In the genomic region with DNA sequence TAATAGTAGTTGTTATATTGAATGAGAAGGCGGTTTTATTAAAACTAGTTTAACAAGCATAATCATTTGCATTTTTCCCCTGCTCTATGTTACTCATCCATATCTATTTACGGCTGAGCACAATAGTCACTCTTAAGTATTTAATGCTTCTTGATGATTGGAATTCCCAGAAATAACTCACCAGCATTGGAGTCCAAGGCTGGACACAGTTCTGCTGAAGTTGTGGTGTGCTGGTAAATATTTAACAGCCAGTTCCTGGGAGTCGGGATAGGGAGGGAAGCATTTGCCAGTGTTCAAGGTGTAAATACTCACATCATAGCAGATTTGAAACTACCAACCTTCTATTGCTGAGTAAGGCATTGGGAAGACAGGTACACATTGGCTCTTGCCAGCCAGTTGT, we compare ENCODE assay signal across 13 cellular contexts.
DNase-seq lines count a peak whose midpoint lies in the region; ATAC-seq, FAIRE-seq and TF ChIP-seq lines count a peak whose summit lies in the region.
"Had no signal": no experiment of that assay in that cellular context is flagged by ENCODE, and none has a peak within 500 bp of the region (broad histone marks: within the 10 kb centered on the region; RNA-seq: fewer than 3 reads in every experiment).

No MANE protein-coding gene starts in this region.

- no peak for TF ChIP-seq RAD21 in A549 (conservative IDR thresholded peaks at IDR 0.05 in 1 of 2, IDR thresholded peaks at IDR 0.05 in 1 of 2)

- H3K36me3 ChIP-seq in adipocyte (ENCODE audit: control insufficient read depth, insufficient read depth, low read length, severe bottlenecking), result no peaks in the 10 kb centered on the region
- no peaks in the 10 kb centered on the region for H3K36me3 ChIP-seq in kidney (ENCODE audit: control insufficient read depth in 1 of 2, insufficient read depth in 2 of 2, low read length in 2 of 2)
- H3K36me3 ChIP-seq: lower lobe of right lung, spleen had no signal

- DNase-seq in A549 (ENCODE audit: low read depth in 1 of 2, low spot score in 1 of 2) (peak; percentile 8 to 72), HK-2 (ENCODE audit: unreplicated experiment) (peak; percentile 38), adipocyte (ENCODE audit: low read depth) (no peak), kidney (no peak), AML-193 (lab: John Stamatoyannopoulos, UW) (no peak), posterior vena cava (ENCODE audit: low spot score) (no peak), NOMO-1 treated with dmso at 0.1 percent for 144 hours (lab: John Stamatoyannopoulos, UW; ENCODE audit: unreplicated experiment) (no peak)
- DNase-seq in natural killer cell treated with Interleukin-12 subunit alpha and Interleukin-12 subunit beta and Interleukin-15 and Interleukin-18, amount 100 ng/mL, for 72 hours (ENCODE audit: low spot score), result no peak
- DNase-seq: hippocampal formation, lower lobe of right lung, spleen, substantia nigra had no signal

- peak; percentile 32 to 77; a peak in 4 of 6 replicates for ATAC-seq in A549
- no peak for ATAC-seq in natural killer cell treated with Interleukin-12 subunit alpha and Interleukin-12 subunit beta and Interleukin-15 and Interleukin-18, amount 100 ng/mL, for 72 hours
- ATAC-seq: lower lobe of right lung had no signal

- intact Hi-C loops in kidney (cut with DNase I), result no loop called here
- intact Hi-C loops in posterior vena cava (cut with DNase I), result no loop called here

- no peaks in the 10 kb centered on the region for H3K36me3 Mint-ChIP-seq in natural killer cell treated with Interleukin-12 subunit alpha and Interleukin-12 subunit beta and Interleukin-15 and Interleukin-18, amount 100 ng/mL, for 72 hours

- peaks cover 31% of the 10 kb centered on the region for H3K4me1 ChIP-seq in A549
- H3K4me1 ChIP-seq in adipocyte (ENCODE audit: control insufficient read depth, insufficient read depth, low read length), result peaks cover 25% of the 10 kb centered on the region
- H3K4me1 ChIP-seq in kidney (ENCODE audit: control insufficient read depth in 1 of 2, insufficient read depth in 1 of 2, low read depth in 1 of 2, low read length in 2 of 2), result peaks cover 0 to 3% of the 10 kb centered on the region in 2 donors
- H3K4me1 ChIP-seq: lower lobe of right lung, spleen had no signal

- peak overlapping the region; percentile 7; the same call in 2 of the 3 replicates for H3K4me3 ChIP-seq in A549
- peak overlapping the region; percentile 25 for H3K4me3 ChIP-seq in adipocyte (ENCODE audit: low read length)
- no peak overlapping the region for H3K4me3 ChIP-seq in kidney (ENCODE audit: low read length in 2 of 2)
- H3K4me3 ChIP-seq: lower lobe of right lung, spleen had no signal

- FAIRE-seq in A549 (lab: Jason Lieb, UNC) (no peak), kidney (lab: Jason Lieb, UNC) (peak; percentile 95)

- WGBS in A549 (ENCODE audit: missing lambda C conversion rate), result 11% methylated on average over 3 of the region's 3 CpGs

- no peak for TF ChIP-seq EP300 in A549 (IDR thresholded peaks at IDR 0.05)

- no peak overlapping the region for H3K27ac Mint-ChIP-seq in natural killer cell treated with Interleukin-12 subunit alpha and Interleukin-12 subunit beta and Interleukin-15 and Interleukin-18, amount 100 ng/mL, for 72 hours

- H3K9ac ChIP-seq in adipocyte (ENCODE audit: low read length) (no peak overlapping the region), kidney (ENCODE audit: low read length in 2 of 2) (no peak overlapping the region)

- H3K27ac ChIP-seq in A549, result peak overlapping the region; percentile 72 to 76
- H3K27ac ChIP-seq in kidney (ENCODE audit: low read depth in 2 of 2, low read length in 2 of 2), result no peak overlapping the region
- H3K27ac ChIP-seq: lower lobe of right lung, spleen, VCaP had no signal

- CTCF ChIA-PET in A549 (lab: Yijun Ruan, JAX), result interaction anchor here (0.6 to 1.4 kb wide), 3 partner anchors 53 to 68 kb away, joined by 3 to 4 read pairs (median 3); no protein-coding TSS in a partner anchor

- TF ChIP-seq CTCF in A549 (IDR thresholded peaks at IDR 0.05), result no peak
- TF ChIP-seq CTCF in kidney (IDR thresholded peaks at IDR 0.05; ENCODE audit: borderline replicate concordance, extremely low read depth, insufficient read depth), result no peak

- H3K27me3 ChIP-seq in adipocyte (replicated peaks; ENCODE audit: control insufficient read depth, insufficient read depth, low read length), result no peaks in the 10 kb centered on the region

- peak overlapping the region; percentile 78 for H3K4me2 ChIP-seq in A549

- peaks cover 3 to 8% of the 10 kb centered on the region in 2 donors for H3K4me1 Mint-ChIP-seq in natural killer cell treated with Interleukin-12 subunit alpha and Interleukin-12 subunit beta and Interleukin-15 and Interleukin-18, amount 100 ng/mL, for 72 hours (ENCODE audit: low read depth in 2 of 2)

- TF ChIP-seq POLR2A in A549 (IDR thresholded peaks at IDR 0.05; ENCODE audit: low read length), result no peak

- no peaks in the 10 kb centered on the region for H3K9me3 Mint-ChIP-seq in natural killer cell treated with Interleukin-12 subunit alpha and Interleukin-12 subunit beta and Interleukin-15 and Interleukin-18, amount 100 ng/mL, for 72 hours

- POLR2A ChIA-PET in A549 (lab: Yijun Ruan, JAX), result interaction anchor here (2.2 kb wide), 1 partner anchor 30 kb away, joined by 8 read pairs; no protein-coding TSS in a partner anchor

- H3K4me3 Mint-ChIP-seq in natural killer cell treated with Interleukin-12 subunit alpha and Interleukin-12 subunit beta and Interleukin-15 and Interleukin-18, amount 100 ng/mL, for 72 hours, result no peak overlapping the region

- H3K9me3 ChIP-seq in A549 (no peaks in the 10 kb centered on the region), adipocyte (ENCODE audit: control insufficient read depth, low read length) (no peaks in the 10 kb centered on the region), kidney (ENCODE audit: control insufficient read depth in 1 of 2, low read length in 2 of 2) (no peaks in the 10 kb centered on the region)
- H3K9me3 ChIP-seq: lower lobe of right lung, spleen had no signal

- peaks cover 25 to 51% of the 10 kb centered on the region in 2 donors for H3K27me3 Mint-ChIP-seq in natural killer cell treated with Interleukin-12 subunit alpha and Interleukin-12 subunit beta and Interleukin-15 and Interleukin-18, amount 100 ng/mL, for 72 hours

TF ChIP-seq in A549, 52 proteins besides CTCF, POLR2A, EP300 and RAD21:
- TF ChIP-seq FOXS1 (CRISPR knock-in tag; IDR thresholded peaks at IDR 0.05), result no peak
- TF ChIP-seq SMC3 (IDR thresholded peaks at IDR 0.05), result no peak
- no peak for TF ChIP-seq HOXB5 (CRISPR knock-in tag; IDR thresholded peaks at IDR 0.05)
- 0 out of 2 replicates have a peak, but pooled peaks have one; percentile 8 for TF ChIP-seq JUNB (IDR thresholded peaks at IDR 0.05)
- TF ChIP-seq EHF (CRISPR knock-in tag; IDR thresholded peaks at IDR 0.05), result no peak
- TF ChIP-seq, protein P1, sequence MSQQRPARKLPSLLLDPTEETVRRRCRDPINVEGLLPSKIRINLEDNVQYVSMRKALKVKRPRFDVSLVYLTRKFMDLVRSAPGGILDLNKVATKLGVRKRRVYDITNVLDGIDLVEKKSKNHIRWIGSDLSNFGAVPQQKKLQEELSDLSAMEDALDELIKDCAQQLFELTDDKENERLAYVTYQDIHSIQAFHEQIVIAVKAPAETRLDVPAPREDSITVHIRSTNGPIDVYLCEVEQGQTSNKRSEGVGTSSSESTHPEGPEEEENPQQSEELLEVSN (IDR thresholded peaks at IDR 0.05; ENCODE audit: borderline replicate concordance, low read depth), result no peak
- no peak for TF ChIP-seq POLR2AphosphoS2 (conservative IDR thresholded peaks at IDR 0.05; ENCODE audit: low read length)
- no peak for TF ChIP-seq HOXA7 (CRISPR knock-in tag; IDR thresholded peaks at IDR 0.05)
- no peak for TF ChIP-seq MYC (IDR thresholded peaks at IDR 0.05; ENCODE audit: borderline replicate concordance, low read length)
- no peak for TF ChIP-seq FOSL2 (IDR thresholded peaks at IDR 0.05)
- peak; percentile 47; the same call in 1 of the 2 replicates for TF ChIP-seq FOSL2 (CRISPR knock-in tag; IDR thresholded peaks at IDR 0.05)
- no peak for TF ChIP-seq NPAS2 (CRISPR knock-in tag; IDR thresholded peaks at IDR 0.05; ENCODE audit: borderline replicate concordance)
- peak; percentile 45 for TF ChIP-seq MAFK (IDR thresholded peaks at IDR 0.05; ENCODE audit: partially characterized antibody)
- TF ChIP-seq ZNF302 (CRISPR knock-in tag; IDR thresholded peaks at IDR 0.05), result no peak
- TF ChIP-seq CBX8 (IDR thresholded peaks at IDR 0.05), result no peak
- no peak for TF ChIP-seq ZC3H11A (IDR thresholded peaks at IDR 0.05)
- TF ChIP-seq, protein P2, sequence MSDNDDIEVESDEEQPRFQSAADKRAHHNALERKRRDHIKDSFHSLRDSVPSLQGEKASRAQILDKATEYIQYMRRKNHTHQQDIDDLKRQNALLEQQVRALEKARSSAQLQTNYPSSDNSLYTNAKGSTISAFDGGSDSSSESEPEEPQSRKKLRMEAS (IDR thresholded peaks at IDR 0.05), result 0 out of 2 replicates have a peak, but pooled peaks have one; percentile 26

Comparison
In these comparisons a context has a peak if more than half of its experiments do, and no peak if none do; other contexts are left out.
1. ATAC-seq: peak in A549 (2 of 2); none in natural killer cell treated with Interleukin-12 subunit alpha and Interleukin-12 subunit beta and Interleukin-15 and Interleukin-18, amount 100 ng/mL, for 72 hours (0 of 2).
2. DNase-seq: peak in A549 (2 of 2) and HK-2 (single experiment); none in adipocyte (single experiment), kidney (single experiment), AML-193 (0 of 2), natural killer cell treated with Interleukin-12 subunit alpha and Interleukin-12 subunit beta and Interleukin-15 and Interleukin-18, amount 100 ng/mL, for 72 hours (single experiment), posterior vena cava (single experiment) and NOMO-1 treated with dmso at 0.1 percent for 144 hours (single experiment).
3. H3K27ac ChIP-seq: peak in A549 (2 of 2); none in kidney (0 of 2).
4. H3K4me3 ChIP-seq: peak in A549 (single experiment) and adipocyte (single experiment); none in kidney (0 of 2).